ENCODE assay signal across 17 cellular contexts in genomic region chr10:67607472-67607871, GRCh38.
A peak's percentile ranks its signal among the peaks of the same experiment; 100 is the strongest.
DNase-seq lines count a peak whose midpoint lies in the region; ATAC-seq, FAIRE-seq and TF ChIP-seq lines count a peak whose summit lies in the region.
"Had no signal": no experiment of that assay in that cellular context is flagged by ENCODE, and none has a peak within 500 bp of the region (broad histone marks: within the 10 kb centered on the region; RNA-seq: fewer than 3 reads in every experiment).

No MANE protein-coding gene starts in this region.

- no peaks in the 10 kb centered on the region for H3K9me3 ChIP-seq in A549
- H3K9me3 ChIP-seq in vagina: no peaks in the 10 kb centered on the region
- H3K9me3 ChIP-seq: ascending aorta, pancreas, thyroid gland had no signal

- H3K4me3 ChIP-seq in A549 (no peak overlapping the region), vagina (no peak overlapping the region)
- H3K4me3 ChIP-seq: ascending aorta, pancreas, PC-9, thyroid gland had no signal

- FAIRE-seq in A549 (lab: Jason Lieb, UNC): no peak
- FAIRE-seq: pancreas had no signal

- H3K27ac ChIP-seq in A549: no peak overlapping the region
- H3K27ac ChIP-seq in RWPE1: no peak overlapping the region
- no peak overlapping the region for H3K27ac ChIP-seq in vagina
- H3K27ac ChIP-seq: ascending aorta, pancreas, PC-9, thyroid gland had no signal

- H3K9me3 Mint-ChIP-seq in CD14-positive monocyte: peaks cover 0 to 4% (median 0%) of the 10 kb centered on the region in 7 donors

- peak in 1 of 2 experiments; percentile 45 for DNase-seq in A549 (ENCODE audit: low read depth in 1 of 2, low spot score in 1 of 2)
- DNase-seq in RWPE1 (ENCODE audit: low spot score): peak; percentile 12
- peak; percentile 63 for DNase-seq in iris pigment epithelial cell (ENCODE audit: low read depth)
- DNase-seq in CD14-positive monocyte (ENCODE audit: low spot score): no peak
- no peak for DNase-seq in vagina (ENCODE audit: extremely low spot score in 2 of 2)
- DNase-seq in activated CD4-positive, CD25-positive, alpha-beta regulatory T cell treated with anti-CD3 and anti-CD28 coated beads, Interleukin-2, amount 50 U/mL, for 72 hours: no peak
- DNase-seq: effector CD8-positive, alpha-beta T cell; foreskin melanocyte; NCI-H1417 treated with DMSO at 0.1 percent for 48 hours; NCI-H446; pancreas; PC-9; T-helper 1 cell; thyroid gland had no signal

- POLR2A ChIA-PET in A549 (lab: Yijun Ruan, JAX) (no interaction called here), RWPE1 (lab: Yijun Ruan, JAX; ENCODE audit: low non-redundant PET) (no interaction called here)

- H3K4me2 ChIP-seq in A549: peak overlapping the region; percentile 57
- H3K4me2 ChIP-seq: PC-9 had no signal

- no peaks in the 10 kb centered on the region for H3K36me3 ChIP-seq in vagina
- H3K36me3 ChIP-seq: ascending aorta, pancreas, thyroid gland had no signal

- TF ChIP-seq POLR2A in A549 (IDR thresholded peaks at IDR 0.05; ENCODE audit: low read length) (no peak), vagina (IDR thresholded peaks at IDR 0.05) (no peak)

- peaks cover 0 to 5% (median 0%) of the 10 kb centered on the region in 3 donors for H3K27me3 Mint-ChIP-seq in CD14-positive monocyte (ENCODE audit: low read depth in 3 of 3)

- no peak overlapping the region for H3K4me3 Mint-ChIP-seq in CD14-positive monocyte

- H3K27me3 ChIP-seq in vagina: no peaks in the 10 kb centered on the region
- H3K27me3 ChIP-seq: ascending aorta, pancreas, thyroid gland had no signal

- TF ChIP-seq CTCF in A549 (IDR thresholded peaks at IDR 0.05): no peak
- no peak for TF ChIP-seq CTCF in RWPE1 (conservative IDR thresholded peaks at IDR 0.05; ENCODE audit: low read depth)
- no peak for TF ChIP-seq CTCF in CD14-positive monocyte (IDR thresholded peaks at IDR 0.05)
- TF ChIP-seq CTCF in vagina (IDR thresholded peaks at IDR 0.05): no peak

- H3K4me1 ChIP-seq in A549 (peaks cover 24% of the 10 kb centered on the region), vagina (no peaks in the 10 kb centered on the region)
- H3K4me1 ChIP-seq: ascending aorta, pancreas, thyroid gland had no signal

- TF ChIP-seq RAD21 in A549 (conservative IDR thresholded peaks at IDR 0.05 in 1 of 2, IDR thresholded peaks at IDR 0.05 in 1 of 2): no peak

- no peaks in the 10 kb centered on the region for H3K4me1 Mint-ChIP-seq in CD14-positive monocyte

- CTCF ChIA-PET in A549 (lab: Yijun Ruan, JAX) (no interaction called here), RWPE1 (lab: Yijun Ruan, JAX) (no interaction called here)

- 0% methylated on average over 1 of the region's 1 CpG for WGBS in A549 (ENCODE audit: missing lambda C conversion rate)

- no peak for TF ChIP-seq EP300 in A549 (IDR thresholded peaks at IDR 0.05)

- H3K27ac Mint-ChIP-seq in CD14-positive monocyte: no peak overlapping the region

- ATAC-seq in A549 (peak; percentile 76 to 82; a peak in 4 of 6 replicates), GM19023 (IDR thresholded peaks at IDR 0.05; ENCODE audit: unreplicated experiment) (peak; percentile 50), HG02938 (IDR thresholded peaks at IDR 0.05; ENCODE audit: unreplicated experiment) (no peak)
- ATAC-seq: pancreas had no signal

- no peaks in the 10 kb centered on the region for H3K36me3 Mint-ChIP-seq in CD14-positive monocyte

- intact Hi-C loops in CD14-positive monocyte (cut with micrococcal nuclease) (no loop called here), vagina (cut with DNase I) (no loop called here)

TF ChIP-seq in A549, 52 proteins besides CTCF, POLR2A, EP300 and RAD21:
- no peak for TF ChIP-seq ELK1 (IDR thresholded peaks at IDR 0.05; ENCODE audit: low read depth, low read length)
- TF ChIP-seq FOSL2 (IDR thresholded peaks at IDR 0.05): no peak
- peak; percentile 41 for TF ChIP-seq FOSL2 (CRISPR knock-in tag; IDR thresholded peaks at IDR 0.05)
- TF ChIP-seq ESRRA (IDR thresholded peaks at IDR 0.05; ENCODE audit: borderline replicate concordance, low read length): 0 out of 2 replicates have a peak, but pooled peaks have one; percentile 12
- no peak for TF ChIP-seq EHF (CRISPR knock-in tag; IDR thresholded peaks at IDR 0.05)

Comparison
In these comparisons a context has a peak if more than half of its experiments do, and no peak if none do; other contexts are left out.
1. DNase-seq: peak in RWPE1 (single experiment) and iris pigment epithelial cell (single experiment); none in CD14-positive monocyte (single experiment), vagina (0 of 2) and activated CD4-positive, CD25-positive, alpha-beta regulatory T cell treated with anti-CD3 and anti-CD28 coated beads, Interleukin-2, amount 50 U/mL, for 72 hours (single experiment).